ENCODE assay signal across 29 cellular contexts in the genomic region with DNA sequence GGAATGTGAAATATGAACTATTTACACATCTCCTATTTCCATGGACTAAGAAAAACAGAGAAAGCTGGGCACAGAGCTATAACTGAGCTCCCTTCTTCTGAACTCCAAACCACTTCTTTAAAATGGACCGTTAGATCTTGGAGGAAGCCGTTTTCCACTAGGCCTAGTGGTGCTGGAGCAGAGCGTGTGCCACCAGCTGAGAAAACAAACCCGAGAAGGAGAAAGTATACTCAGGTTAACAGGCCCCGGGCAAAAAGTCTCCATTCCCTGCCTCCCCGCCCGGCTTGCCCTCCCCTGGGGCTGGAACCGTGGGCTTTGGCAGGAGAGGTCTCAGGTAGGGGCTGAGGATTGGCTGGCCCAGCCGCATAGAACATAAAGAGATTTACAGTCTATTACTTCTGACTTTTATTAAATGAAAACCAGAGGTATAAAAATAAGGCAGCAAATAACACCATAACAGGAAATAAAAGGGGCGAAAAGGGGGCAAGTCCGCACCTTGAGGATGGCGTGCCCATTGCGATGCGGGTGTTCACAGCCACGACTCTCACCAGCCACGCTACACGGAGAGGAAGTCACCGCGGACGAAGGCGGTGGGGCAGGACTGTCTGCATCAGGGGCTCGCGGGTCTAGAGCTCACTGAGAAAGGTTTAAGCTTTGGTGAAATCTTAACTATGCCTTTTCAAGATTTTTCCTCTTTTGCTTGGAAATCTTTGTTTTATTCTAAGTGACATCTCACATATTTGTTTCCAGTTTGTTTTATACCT.
"Had no signal": no experiment of that assay in that cellular context is flagged by ENCODE, and none has a peak within 500 bp of the region (broad histone marks: within the 10 kb centered on the region; RNA-seq: fewer than 3 reads in every experiment).

No MANE protein-coding gene starts in this region.

- DNase-seq: activated CD4-positive, alpha-beta memory T cell treated with anti-CD3 and anti-CD28 coated beads, Interleukin-2, amount 10 ng/mL, durations not matched to agents 7 days and 5 days; activated CD4-positive, alpha-beta T cell treated with anti-CD3 and anti-CD28 coated beads for 1 hour; activated CD4-positive, alpha-beta T cell treated with anti-CD3 and anti-CD28 coated beads for 4 hours; activated CD4-positive, alpha-beta T cell treated with anti-CD3 and anti-CD28 coated beads, Interleukin-2, amount 10 ng/mL, durations not matched to agents 7 days and 5 days; activated CD4-positive, alpha-beta T cell treated with anti-CD3 and anti-CD28 coated beads, Interleukin-2, amount 50 U/mL, for 4 hours; activated CD8-positive, alpha-beta memory T cell treated with anti-CD3 and anti-CD28 coated beads for 24 hours; activated effector memory CD4-positive, alpha-beta T cell treated with Interleukin-2 at 50 U/mL for 16 hours; activated gamma-delta T cell treated with Interleukin-2 at 50 U/mL for 16 hours; activated naive CD4-positive, alpha-beta T cell treated with anti-CD3 and anti-CD28 coated beads, Interleukin-2, amount 50 U/mL, for 16 hours; activated naive CD4-positive, alpha-beta T cell treated with Interleukin-2 at 50 U/mL for 16 hours; activated T-cell treated with anti-CD3 and anti-CD28 coated beads, Interleukin-2, amount 50 U/mL, for 4 hours; amniotic stem cell; anterior cingulate cortex; brain microvascular endothelial cell; cortex of kidney; dermis blood vessel endothelial cell; effector CD4-positive, alpha-beta T cell; effector memory CD8-positive, alpha-beta T cell; erythroblast; foreskin keratinocyte; gastrocnemius medialis; glutamatergic neuron; T-helper 2 cell had no signal

- H3K36me3 ChIP-seq: brain microvascular endothelial cell, gastrocnemius medialis had no signal

- H3K4me3 ChIP-seq: esophagus muscularis mucosa, gastrocnemius medialis had no signal

- H3K4me1 Mint-ChIP-seq: activated CD4-positive, alpha-beta memory T cell treated with anti-CD3 and anti-CD28 coated beads, Interleukin-2, amount 10 ng/mL, durations not matched to agents 7 days and 5 days; activated CD4-positive, alpha-beta T cell treated with anti-CD3 and anti-CD28 coated beads, Interleukin-2, amount 10 ng/mL, durations not matched to agents 7 days and 5 days; activated T-helper 17 cell treated with anti-CD3 and anti-CD28 coated beads, Interleukin-2, amount 50 U/mL, for 72 hours; central memory CD8-positive, alpha-beta T cell had no signal

- H3K36me3 Mint-ChIP-seq: activated naive CD8-positive, alpha-beta T cell; WTC11 had no signal

- H3K9me3 Mint-ChIP-seq: activated CD4-positive, alpha-beta memory T cell treated with anti-CD3 and anti-CD28 coated beads, Interleukin-2, amount 10 ng/mL, durations not matched to agents 7 days and 5 days; activated CD4-positive, alpha-beta T cell treated with anti-CD3 and anti-CD28 coated beads, Interleukin-2, amount 10 ng/mL, durations not matched to agents 7 days and 5 days; activated T-cell treated with anti-CD3 and anti-CD28 coated beads, Interleukin-2, amount 50 U/mL, for 4 hours; activated T-helper 17 cell treated with anti-CD3 and anti-CD28 coated beads, Interleukin-2, amount 50 U/mL, for 72 hours; central memory CD8-positive, alpha-beta T cell; effector memory CD8-positive, alpha-beta T cell; WTC11 had no signal

- H3K4me3 Mint-ChIP-seq: activated CD4-positive, alpha-beta memory T cell treated with anti-CD3 and anti-CD28 coated beads, Interleukin-2, amount 10 ng/mL, durations not matched to agents 7 days and 5 days; activated CD4-positive, alpha-beta T cell treated with anti-CD3 and anti-CD28 coated beads, Interleukin-2, amount 10 ng/mL, durations not matched to agents 7 days and 5 days; activated naive CD8-positive, alpha-beta T cell; activated T-cell treated with anti-CD3 and anti-CD28 coated beads, Interleukin-2, amount 50 U/mL, for 4 hours; activated T-helper 17 cell treated with anti-CD3 and anti-CD28 coated beads, Interleukin-2, amount 50 U/mL, for 72 hours; central memory CD8-positive, alpha-beta T cell; effector memory CD8-positive, alpha-beta T cell; WTC11 had no signal

- H3K4me1 ChIP-seq: esophagus muscularis mucosa, gastrocnemius medialis had no signal

- H3K9me3 ChIP-seq: esophagus muscularis mucosa, gastrocnemius medialis had no signal

- H3K27ac Mint-ChIP-seq: activated CD4-positive, alpha-beta memory T cell treated with anti-CD3 and anti-CD28 coated beads, Interleukin-2, amount 10 ng/mL, durations not matched to agents 7 days and 5 days; activated CD4-positive, alpha-beta T cell treated with anti-CD3 and anti-CD28 coated beads, Interleukin-2, amount 10 ng/mL, durations not matched to agents 7 days and 5 days; activated naive CD8-positive, alpha-beta T cell; activated T-helper 17 cell treated with anti-CD3 and anti-CD28 coated beads, Interleukin-2, amount 50 U/mL, for 72 hours; effector memory CD8-positive, alpha-beta T cell; WTC11 had no signal

- H3K27me3 ChIP-seq: brain microvascular endothelial cell, esophagus muscularis mucosa, foreskin keratinocyte, gastrocnemius medialis had no signal

- H3K27ac ChIP-seq: brain microvascular endothelial cell, esophagus muscularis mucosa, foreskin keratinocyte, gastrocnemius medialis, VCaP had no signal

- H3K27me3 Mint-ChIP-seq: activated naive CD8-positive, alpha-beta T cell had no signal

- ATAC-seq: activated T-cell treated with anti-CD3 and anti-CD28 coated beads, Interleukin-2, amount 50 U/mL, for 4 hours; activated T-helper 17 cell treated with anti-CD3 and anti-CD28 coated beads, Interleukin-2, amount 50 U/mL, for 72 hours; effector memory CD8-positive, alpha-beta T cell; foreskin keratinocyte; gastrocnemius medialis; WTC11 had no signal
